ENCODE assay signal across 8 cellular contexts in genomic region chr17:77433385-77434135, GRCh38.
DNase-seq lines count a peak whose midpoint lies in the region; ATAC-seq, FAIRE-seq and TF ChIP-seq lines count a peak whose summit lies in the region.

No MANE protein-coding gene starts in this region.

- ATAC-seq in HG03108 (IDR thresholded peaks at IDR 0.05; ENCODE audit: unreplicated experiment), result peak; percentile 34
- ATAC-seq in central memory CD8-positive, alpha-beta T cell (replicated peaks; ENCODE audit: extremely low read depth, poor library complexity, severe bottlenecking), result no peak
- peak; percentile 47 to 49 (median 49) for ATAC-seq in natural killer cell

- peaks cover 52 to 98% (median 83%) of the 10 kb centered on the region in 4 donors for H3K4me1 Mint-ChIP-seq in CD4-positive, alpha-beta memory T cell
- peaks cover 72% of the 10 kb centered on the region for H3K4me1 Mint-ChIP-seq in central memory CD8-positive, alpha-beta T cell
- H3K4me1 Mint-ChIP-seq in natural killer cell, result peaks cover 55 to 81% of the 10 kb centered on the region in 2 donors

- H3K4me3 ChIP-seq in CD4-positive, alpha-beta memory T cell (ENCODE audit: low read length in 2 of 2), result peak overlapping the region; percentile 17 to 60

- no peak for TF ChIP-seq CTCF in natural killer cell (IDR thresholded peaks at IDR 0.05)

- peak overlapping the region; percentile 90 for H3K27ac ChIP-seq in CD4-positive, alpha-beta memory T cell (ENCODE audit: low read depth, low read length)

- H3K27ac Mint-ChIP-seq in CD4-positive, alpha-beta memory T cell, result peak overlapping the region; percentile 85 to 99 (median 94)
- peak overlapping the region; percentile 88 for H3K27ac Mint-ChIP-seq in central memory CD8-positive, alpha-beta T cell (ENCODE audit: low read depth)
- peak overlapping the region in 1 of 2 donors; percentile 53 for H3K27ac Mint-ChIP-seq in natural killer cell

- peaks cover 8% of the 10 kb centered on the region for H3K36me3 ChIP-seq in CD4-positive, alpha-beta memory T cell (ENCODE audit: insufficient read depth, low read length)

- peaks cover 100% of the 10 kb centered on the region for H3K4me1 ChIP-seq in CD4-positive, alpha-beta memory T cell (ENCODE audit: insufficient read depth, low read length)

- H3K36me3 Mint-ChIP-seq in CD4-positive, alpha-beta memory T cell, result peaks cover 3 to 20% of the 10 kb centered on the region in 2 donors
- H3K36me3 Mint-ChIP-seq in central memory CD8-positive, alpha-beta T cell (ENCODE audit: insufficient read depth), result peaks cover 5% of the 10 kb centered on the region
- H3K36me3 Mint-ChIP-seq in natural killer cell, result no peaks in the 10 kb centered on the region

- intact Hi-C loops in CD4-positive, alpha-beta memory T cell (cut with micrococcal nuclease), result loop anchor here (5.0 kb wide), 1 partner anchor 34 kb away; no protein-coding TSS in a partner anchor
- intact Hi-C loops in natural killer cell (cut with micrococcal nuclease), result no loop called here

- FAIRE-seq in RCC 7860 (lab: Jason Lieb, UNC), result no peak

- H3K27me3 ChIP-seq in CD4-positive, alpha-beta memory T cell (ENCODE audit: insufficient read depth, low read length), result no peaks in the 10 kb centered on the region

- POLR2A ChIA-PET in CD4-positive, alpha-beta memory T cell (lab: Charles Lee; ENCODE audit: partially characterized antibody), result interaction anchor here (1.3 to 97.0 kb wide), 8 partner anchors 2 to 102 kb away, joined by 3 to 6031 read pairs (median 15); no protein-coding TSS in a partner anchor
- POLR2A ChIA-PET in HEK293T (lab: Yijun Ruan, JAX), result no interaction called here

- CTCF ChIA-PET in CD4-positive, alpha-beta memory T cell (lab: Charles Lee; ENCODE audit: partially characterized antibody), result interaction anchor here (0.9 to 8.3 kb wide), 7 partner anchors 7 to 107 kb away, joined by 3 to 144 read pairs (median 9); no protein-coding TSS in a partner anchor
- CTCF ChIA-PET in HEK293T (lab: Yijun Ruan, JAX), result no interaction called here

- no peaks in the 10 kb centered on the region for H3K9me3 ChIP-seq in CD4-positive, alpha-beta memory T cell (ENCODE audit: control insufficient read depth in 1 of 2, low read length in 2 of 2)

- DNase-seq in CD4-positive, alpha-beta memory T cell, result no peak
- no peak for DNase-seq in central memory CD8-positive, alpha-beta T cell (ENCODE audit: low spot score in 2 of 2)
- DNase-seq in natural killer cell (no peak), OCI-M1 (lab: John Stamatoyannopoulos, UW) (no peak), superior temporal gyrus (ENCODE audit: extremely low spot score) (no peak), HEK293T (ENCODE audit: extremely low spot score) (no peak), RCC 7860 (ENCODE audit: low spot score) (no peak)

- H3K9me3 Mint-ChIP-seq in CD4-positive, alpha-beta memory T cell, result no peaks in the 10 kb centered on the region
- H3K9me3 Mint-ChIP-seq in central memory CD8-positive, alpha-beta T cell, result no peaks in the 10 kb centered on the region
- H3K9me3 Mint-ChIP-seq in natural killer cell, result no peaks in the 10 kb centered on the region

- H3K4me3 Mint-ChIP-seq in CD4-positive, alpha-beta memory T cell, result peak overlapping the region; percentile 77 to 92 (median 88)
- H3K4me3 Mint-ChIP-seq in central memory CD8-positive, alpha-beta T cell, result peak overlapping the region; percentile 77
- H3K4me3 Mint-ChIP-seq in natural killer cell, result no peak overlapping the region

- no peaks in the 10 kb centered on the region for H3K27me3 Mint-ChIP-seq in CD4-positive, alpha-beta memory T cell
- H3K27me3 Mint-ChIP-seq in central memory CD8-positive, alpha-beta T cell, result no peaks in the 10 kb centered on the region
- H3K27me3 Mint-ChIP-seq in natural killer cell (ENCODE audit: low read depth in 2 of 2), result no peaks in the 10 kb centered on the region

TF ChIP-seq in HEK293T, 16 proteins besides CTCF, POLR2A, EP300 and RAD21:
- TF ChIP-seq SP1 (IDR thresholded peaks at IDR 0.05) (no peak), ARNT (IDR thresholded peaks at IDR 0.05) (no peak), FOXK2 (IDR thresholded peaks at IDR 0.05) (no peak), ELF4 (IDR thresholded peaks at IDR 0.05) (no peak), PKNOX1 (IDR thresholded peaks at IDR 0.05) (no peak), NFRKB (IDR thresholded peaks at IDR 0.05) (no peak), LEF1 (IDR thresholded peaks at IDR 0.05; ENCODE audit: borderline replicate concordance) (no peak), ZNF384 (IDR thresholded peaks at IDR 0.05) (no peak), CTBP1 (IDR thresholded peaks at IDR 0.05; ENCODE audit: borderline replicate concordance) (no peak), HDGF (IDR thresholded peaks at IDR 0.05; ENCODE audit: borderline replicate concordance) (no peak), FOXA1 (IDR thresholded peaks at IDR 0.05) (no peak), SUZ12 (IDR thresholded peaks at IDR 0.05) (no peak), FOXM1 (IDR thresholded peaks at IDR 0.05; ENCODE audit: borderline replicate concordance) (no peak), TARDBP (IDR thresholded peaks at IDR 0.05) (no peak), BHLHE40 (IDR thresholded peaks at IDR 0.05; ENCODE audit: borderline replicate concordance) (no peak), L3MBTL2 (conservative IDR thresholded peaks at IDR 0.05) (no peak)
